8 cellular contexts compared by ENCODE assay signal in genomic region chr18:48409591-48410094, GRCh38. TPM values are rescaled to one million over a fixed set of nuclear protein-coding genes. Genes with fewer than 3 reads are reported as not detected.
DNase-seq lines count a peak whose midpoint lies in the region; ATAC-seq, FAIRE-seq and TF ChIP-seq lines count a peak whose summit lies in the region.

No MANE protein-coding gene starts in this region.

- H3K27me3 ChIP-seq in cardiac muscle cell (peaks cover 40% of the 10 kb centered on the region), pancreas (peaks cover 0 to 27% (median 0%) of the 10 kb centered on the region in 4 donors)

- FAIRE-seq in pancreas (lab: Jason Lieb, UNC): no peak

- intact Hi-C loops in activated T-helper 1 cell treated with anti-CD3 and anti-CD28 coated beads, Interleukin-12 subunit alpha, Interleukin-12 subunit beta, Interleukin-2, Interleukin-4 antibody, amounts not matched to agents 30 ng/mL and 10 ng/mL and 1 ng/mL, durations not matched to agents 14 hours and 24 hours and 36 hours (cut with micrococcal nuclease): loop anchor here (1.0 to 10.0 kb wide), 8 partner anchors 35 to 1492 kb away; partner anchors contain the start of genes ACAA2, CTIF, KATNAL2 and PIAS2
- intact Hi-C loops in pancreas (cut with DNase I): no loop called here

- peak; percentile 32 for DNase-seq in NCI-H82 (lab: John Stamatoyannopoulos, UW)
- DNase-seq in NCI-H82 treated with DMSO at 0.1 percent for 48 hours (lab: John Stamatoyannopoulos, UW; ENCODE audit: unreplicated experiment): no peak
- DNase-seq in activated T-helper 1 cell treated with anti-CD3 and anti-CD28 coated beads, Interleukin-12 subunit alpha, Interleukin-12 subunit beta, Interleukin-2, Interleukin-4 antibody, amounts not matched to agents 30 ng/mL and 10 ng/mL and 1 ng/mL, durations not matched to agents 14 hours and 24 hours and 36 hours (ENCODE audit: low spot score): no peak
- peak in 1 of 2 donors; percentile 70 for DNase-seq in cardiac muscle cell (ENCODE audit: low read depth in 1 of 2, low spot score in 1 of 2)
- peak in 5 of 6 donors; percentile 12 to 67 (median 30) for DNase-seq in pancreas

- H3K27me3 Mint-ChIP-seq in IgD-negative memory B cell: peaks cover 50% of the 10 kb centered on the region
- H3K27me3 Mint-ChIP-seq in activated T-helper 1 cell treated with anti-CD3 and anti-CD28 coated beads, Interleukin-12 subunit alpha, Interleukin-12 subunit beta, Interleukin-2, Interleukin-4 antibody, amounts not matched to agents 30 ng/mL and 10 ng/mL and 1 ng/mL, durations not matched to agents 14 hours and 24 hours and 36 hours (ENCODE audit: insufficient read depth): peaks cover 71% of the 10 kb centered on the region

- H3K36me3 Mint-ChIP-seq in IgD-negative memory B cell: peaks cover 1% of the 10 kb centered on the region
- H3K36me3 Mint-ChIP-seq in activated T-helper 1 cell treated with anti-CD3 and anti-CD28 coated beads, Interleukin-12 subunit alpha, Interleukin-12 subunit beta, Interleukin-2, Interleukin-4 antibody, amounts not matched to agents 30 ng/mL and 10 ng/mL and 1 ng/mL, durations not matched to agents 14 hours and 24 hours and 36 hours (ENCODE audit: low read depth): no peaks in the 10 kb centered on the region

- TF ChIP-seq CTCF in cardiac muscle cell (IDR thresholded peaks at IDR 0.05; ENCODE audit: low read depth, low read length) (no peak), pancreas (IDR thresholded peaks at IDR 0.05) (no peak)

- 1% methylated on average over 46 to 55 of the region's 55 CpGs for WGBS in pancreas, 2 donors

- no peak overlapping the region for H3K27ac ChIP-seq in cardiac muscle cell
- no peak overlapping the region for H3K27ac ChIP-seq in pancreas

- no peaks in the 10 kb centered on the region for H3K36me3 ChIP-seq in cardiac muscle cell
- H3K36me3 ChIP-seq in pancreas: no peaks in the 10 kb centered on the region

- H3K4me1 Mint-ChIP-seq in IgD-negative memory B cell: peaks cover 4 to 9% (median 8%) of the 10 kb centered on the region in 3 donors
- peaks cover 7% of the 10 kb centered on the region for H3K4me1 Mint-ChIP-seq in activated T-helper 1 cell treated with anti-CD3 and anti-CD28 coated beads, Interleukin-12 subunit alpha, Interleukin-12 subunit beta, Interleukin-2, Interleukin-4 antibody, amounts not matched to agents 30 ng/mL and 10 ng/mL and 1 ng/mL, durations not matched to agents 14 hours and 24 hours and 36 hours (ENCODE audit: low read depth)

- H3K4me3 ChIP-seq in cardiac muscle cell: peak overlapping the region; percentile 83
- H3K4me3 ChIP-seq in pancreas: peak overlapping the region; percentile 72 to 90 (median 80)

- no peaks in the 10 kb centered on the region for H3K9me3 ChIP-seq in cardiac muscle cell (ENCODE audit: low read depth)
- no peaks in the 10 kb centered on the region for H3K9me3 ChIP-seq in pancreas

- peak overlapping the region; percentile 28 to 86 (median 78) for H3K4me3 Mint-ChIP-seq in IgD-negative memory B cell
- peak overlapping the region; percentile 57 for H3K4me3 Mint-ChIP-seq in activated T-helper 1 cell treated with anti-CD3 and anti-CD28 coated beads, Interleukin-12 subunit alpha, Interleukin-12 subunit beta, Interleukin-2, Interleukin-4 antibody, amounts not matched to agents 30 ng/mL and 10 ng/mL and 1 ng/mL, durations not matched to agents 14 hours and 24 hours and 36 hours

- peaks cover 0 to 10% (median 4%) of the 10 kb centered on the region in 3 donors for H3K9me3 Mint-ChIP-seq in IgD-negative memory B cell
- H3K9me3 Mint-ChIP-seq in activated T-helper 1 cell treated with anti-CD3 and anti-CD28 coated beads, Interleukin-12 subunit alpha, Interleukin-12 subunit beta, Interleukin-2, Interleukin-4 antibody, amounts not matched to agents 30 ng/mL and 10 ng/mL and 1 ng/mL, durations not matched to agents 14 hours and 24 hours and 36 hours: no peaks in the 10 kb centered on the region

- H3K4me1 ChIP-seq in cardiac muscle cell (ENCODE audit: low read depth): peaks cover 11% of the 10 kb centered on the region
- peaks cover 0 to 4% (median 4%) of the 10 kb centered on the region in 3 donors for H3K4me1 ChIP-seq in pancreas

- no peak overlapping the region for H3K27ac Mint-ChIP-seq in IgD-negative memory B cell
- no peak overlapping the region for H3K27ac Mint-ChIP-seq in activated T-helper 1 cell treated with anti-CD3 and anti-CD28 coated beads, Interleukin-12 subunit alpha, Interleukin-12 subunit beta, Interleukin-2, Interleukin-4 antibody, amounts not matched to agents 30 ng/mL and 10 ng/mL and 1 ng/mL, durations not matched to agents 14 hours and 24 hours and 36 hours

- ATAC-seq in pancreas (peak; percentile 21 to 45 (median 32)), HG02588 (IDR thresholded peaks at IDR 0.05; ENCODE audit: unreplicated experiment) (no peak), GM18873 (IDR thresholded peaks at IDR 0.05; ENCODE audit: low FRiP score, unreplicated experiment) (no peak)

RNA-seq across cellular contexts. Expression of gene ZBTB7C, which starts 0.5 kb away (rescaled TPM):
- polyA plus RNA-seq in IgD-negative memory B cell (not detected), cardiac muscle cell (2.3 and 3.0 TPM in 2 replicates), pancreas (under 1 TPM; 0.45 to 0.57 TPM)
- total RNA-seq in activated T-helper 1 cell treated with anti-CD3 and anti-CD28 coated beads, Interleukin-12 subunit alpha, Interleukin-12 subunit beta, Interleukin-2, Interleukin-4 antibody, amounts not matched to agents 30 ng/mL and 10 ng/mL and 1 ng/mL, durations not matched to agents 14 hours and 24 hours and 36 hours: 1.0 and 1.4 TPM in 2 replicates
- total RNA-seq in cardiac muscle cell (5.5 and 6.2 TPM in 2 replicates), pancreas (1 to 10 TPM in 4 of 6 donors, under 1 TPM in 2; 0.35 to 1.7 (median 1.1) TPM)

Comparison
In these comparisons a context has a peak if more than half of its experiments do, and no peak if none do; other contexts are left out.
1. DNase-seq: peak in NCI-H82 (single experiment) and pancreas (5 of 6); none in NCI-H82 treated with DMSO at 0.1 percent for 48 hours (single experiment) and activated T-helper 1 cell treated with anti-CD3 and anti-CD28 coated beads, Interleukin-12 subunit alpha, Interleukin-12 subunit beta, Interleukin-2, Interleukin-4 antibody, amounts not matched to agents 30 ng/mL and 10 ng/mL and 1 ng/mL, durations not matched to agents 14 hours and 24 hours and 36 hours (single experiment).
2. ATAC-seq: peak in pancreas (4 of 4); none in HG02588 (single experiment) and GM18873 (single experiment).